ENCODE assay signal across 1 cellular context in the genomic region with DNA sequence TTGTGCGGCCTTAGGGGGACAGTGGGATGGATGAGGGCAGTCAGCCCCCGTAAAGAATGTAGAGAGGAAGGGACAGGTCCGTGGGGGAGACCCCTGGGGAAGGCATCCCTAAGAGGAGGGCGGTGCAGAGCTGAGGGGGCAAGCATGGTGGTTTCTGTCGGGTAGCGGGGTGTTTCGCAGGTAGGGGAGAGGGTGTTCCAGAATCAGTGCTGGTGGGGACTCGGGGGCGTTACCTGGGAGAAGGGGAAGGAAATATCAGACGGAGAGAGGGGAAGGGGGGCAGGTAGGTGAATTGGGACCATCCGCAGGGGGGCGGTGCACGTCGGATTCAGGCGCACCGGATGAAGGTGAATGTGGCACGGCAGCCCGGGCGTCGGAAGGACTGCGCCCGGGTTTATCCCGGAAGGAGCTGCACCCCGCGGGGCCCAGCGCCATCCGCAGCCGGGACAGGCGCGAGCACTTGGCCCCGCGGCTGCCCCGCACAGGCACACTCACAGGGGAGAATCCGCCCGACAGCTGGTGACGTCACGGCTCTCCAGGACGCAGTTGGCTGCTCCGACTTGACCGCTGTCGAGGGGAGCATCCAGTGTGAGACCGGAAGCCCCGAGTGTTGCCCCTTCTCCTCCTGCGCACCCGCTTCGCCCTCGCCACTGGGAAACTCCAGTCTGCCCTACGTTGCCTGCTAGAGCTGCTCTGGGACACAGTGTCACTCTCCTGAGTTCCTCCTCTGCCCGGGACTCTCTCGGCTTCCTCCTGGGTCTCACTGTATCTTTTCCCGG.
TF ChIP-seq lines count a peak whose summit lies in the region.

No MANE protein-coding gene starts in this region.

TF ChIP-seq in HepG2, 621 proteins besides CTCF, POLR2A, EP300 and RAD21:
- TF ChIP-seq, protein P1, sequence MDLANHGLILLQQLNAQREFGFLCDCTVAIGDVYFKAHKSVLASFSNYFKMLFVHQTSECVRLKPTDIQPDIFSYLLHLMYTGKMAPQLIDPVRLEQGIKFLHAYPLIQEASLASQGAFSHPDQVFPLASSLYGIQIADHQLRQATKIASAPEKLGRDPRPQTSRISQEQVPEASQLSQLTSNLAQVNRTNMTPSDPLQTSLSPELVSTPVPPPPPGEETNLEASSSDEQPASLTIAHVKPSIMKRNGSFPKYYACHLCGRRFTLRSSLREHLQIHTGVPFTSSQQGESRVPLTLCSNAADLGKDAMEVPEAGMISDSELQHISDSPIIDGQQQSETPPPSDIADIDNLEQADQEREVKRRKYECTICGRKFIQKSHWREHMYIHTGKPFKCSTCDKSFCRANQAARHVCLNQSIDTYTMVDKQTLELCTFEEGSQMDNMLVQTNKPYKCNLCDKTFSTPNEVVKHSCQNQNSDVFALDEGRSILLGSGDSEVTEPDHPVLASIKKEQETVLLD (CRISPR knock-in tag; IDR thresholded peaks at IDR 0.05; ENCODE audit: low read depth): no peak
- TF ChIP-seq RFXANK (CRISPR knock-in tag; IDR thresholded peaks at IDR 0.05) (peak; percentile 65; the same call in 1 of the 2 replicates), CREB1 (IDR thresholded peaks at IDR 0.05) (peak; percentile 97), CREB1 (CRISPR knock-in tag; IDR thresholded peaks at IDR 0.05) (no peak), ZNF709 (CRISPR knock-in tag; IDR thresholded peaks at IDR 0.05) (no peak), ATF7 (IDR thresholded peaks at IDR 0.05) (peak; percentile 70), ATF7 (CRISPR knock-in tag; IDR thresholded peaks at IDR 0.05) (no peak), RFXAP (CRISPR knock-in tag; IDR thresholded peaks at IDR 0.05; ENCODE audit: borderline replicate concordance) (0 out of 2 replicates have a peak, but pooled peaks have one; percentile 38), RFX5 (IDR thresholded peaks at IDR 0.05; ENCODE audit: low read depth, low read length) (peak; percentile 95), ARNT (IDR thresholded peaks at IDR 0.05) (no peak)
- TF ChIP-seq, protein P2, sequence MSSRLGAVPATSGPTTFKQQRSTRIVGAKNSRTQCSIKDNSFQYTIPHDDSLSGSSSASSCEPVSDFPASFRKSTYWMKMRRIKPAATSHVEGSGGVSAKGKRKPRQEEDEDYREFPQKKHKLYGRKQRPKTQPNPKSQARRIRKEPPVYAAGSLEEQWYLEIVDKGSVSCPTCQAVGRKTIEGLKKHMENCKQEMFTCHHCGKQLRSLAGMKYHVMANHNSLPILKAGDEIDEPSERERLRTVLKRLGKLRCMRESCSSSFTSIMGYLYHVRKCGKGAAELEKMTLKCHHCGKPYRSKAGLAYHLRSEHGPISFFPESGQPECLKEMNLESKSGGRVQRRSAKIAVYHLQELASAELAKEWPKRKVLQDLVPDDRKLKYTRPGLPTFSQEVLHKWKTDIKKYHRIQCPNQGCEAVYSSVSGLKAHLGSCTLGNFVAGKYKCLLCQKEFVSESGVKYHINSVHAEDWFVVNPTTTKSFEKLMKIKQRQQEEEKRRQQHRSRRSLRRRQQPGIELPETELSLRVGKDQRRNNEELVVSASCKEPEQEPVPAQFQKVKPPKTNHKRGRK (CRISPR knock-in tag; IDR thresholded peaks at IDR 0.05): no peak
